ENCODE assay signal across 1 cellular context in the genomic region with DNA sequence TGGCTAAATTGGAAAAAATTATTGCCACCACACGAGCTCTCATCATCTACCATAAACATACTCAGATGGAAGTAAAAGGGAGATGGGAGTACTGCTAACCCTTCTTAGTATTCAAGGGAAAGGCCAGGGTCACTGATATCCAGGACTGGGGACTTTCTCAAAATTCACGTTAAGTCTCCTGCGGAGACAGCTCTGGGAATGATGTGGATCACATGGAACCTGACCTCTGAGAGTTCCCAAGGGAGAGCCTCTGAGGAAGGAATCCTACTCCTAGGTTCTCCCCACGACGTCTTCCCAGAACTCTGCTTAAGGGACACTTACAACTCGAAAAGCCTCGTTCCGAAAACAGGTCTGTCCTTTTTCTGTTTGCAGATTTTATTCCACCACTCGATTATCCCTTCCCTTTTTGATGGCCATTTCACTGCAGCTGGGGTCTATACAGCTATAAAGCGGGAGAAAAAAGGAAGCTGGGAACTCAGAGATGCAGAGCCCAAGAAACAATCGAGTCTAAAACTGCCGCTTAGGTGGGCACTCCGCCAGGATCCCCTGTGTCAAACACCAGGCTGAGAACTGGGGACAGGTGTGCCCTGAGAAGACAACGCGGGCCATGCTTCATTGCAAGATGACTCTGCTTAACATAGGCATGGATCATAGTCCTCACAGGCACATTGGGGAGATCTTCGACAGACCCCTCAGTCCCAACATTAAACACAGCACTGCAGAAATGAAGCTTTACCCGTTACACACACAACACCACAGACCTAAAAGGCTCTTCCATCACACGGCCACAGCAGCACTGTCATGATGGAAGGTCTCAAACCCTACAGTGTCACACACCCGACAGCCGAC.
TF ChIP-seq lines count a peak whose summit lies in the region.

No MANE protein-coding gene starts in this region.

TF ChIP-seq in HCT116, 20 proteins besides CTCF, POLR2A, EP300 and RAD21 (continued from another document):
- TF ChIP-seq, protein P1, sequence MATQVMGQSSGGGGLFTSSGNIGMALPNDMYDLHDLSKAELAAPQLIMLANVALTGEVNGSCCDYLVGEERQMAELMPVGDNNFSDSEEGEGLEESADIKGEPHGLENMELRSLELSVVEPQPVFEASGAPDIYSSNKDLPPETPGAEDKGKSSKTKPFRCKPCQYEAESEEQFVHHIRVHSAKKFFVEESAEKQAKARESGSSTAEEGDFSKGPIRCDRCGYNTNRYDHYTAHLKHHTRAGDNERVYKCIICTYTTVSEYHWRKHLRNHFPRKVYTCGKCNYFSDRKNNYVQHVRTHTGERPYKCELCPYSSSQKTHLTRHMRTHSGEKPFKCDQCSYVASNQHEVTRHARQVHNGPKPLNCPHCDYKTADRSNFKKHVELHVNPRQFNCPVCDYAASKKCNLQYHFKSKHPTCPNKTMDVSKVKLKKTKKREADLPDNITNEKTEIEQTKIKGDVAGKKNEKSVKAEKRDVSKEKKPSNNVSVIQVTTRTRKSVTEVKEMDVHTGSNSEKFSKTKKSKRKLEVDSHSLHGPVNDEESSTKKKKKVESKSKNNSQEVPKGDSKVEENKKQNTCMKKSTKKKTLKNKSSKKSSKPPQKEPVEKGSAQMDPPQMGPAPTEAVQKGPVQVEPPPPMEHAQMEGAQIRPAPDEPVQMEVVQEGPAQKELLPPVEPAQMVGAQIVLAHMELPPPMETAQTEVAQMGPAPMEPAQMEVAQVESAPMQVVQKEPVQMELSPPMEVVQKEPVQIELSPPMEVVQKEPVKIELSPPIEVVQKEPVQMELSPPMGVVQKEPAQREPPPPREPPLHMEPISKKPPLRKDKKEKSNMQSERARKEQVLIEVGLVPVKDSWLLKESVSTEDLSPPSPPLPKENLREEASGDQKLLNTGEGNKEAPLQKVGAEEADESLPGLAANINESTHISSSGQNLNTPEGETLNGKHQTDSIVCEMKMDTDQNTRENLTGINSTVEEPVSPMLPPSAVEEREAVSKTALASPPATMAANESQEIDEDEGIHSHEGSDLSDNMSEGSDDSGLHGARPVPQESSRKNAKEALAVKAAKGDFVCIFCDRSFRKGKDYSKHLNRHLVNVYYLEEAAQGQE (IDR thresholded peaks at IDR 0.05; ENCODE audit: low read depth): no peak
- TF ChIP-seq ELF1 (IDR thresholded peaks at IDR 0.05; ENCODE audit: borderline replicate concordance, low read depth): no peak
